In genomic region chr19:30606114-30607050, GRCh38 we compare ENCODE assay signal across 21 cellular contexts.
DNase-seq lines count a peak whose midpoint lies in the region; ATAC-seq, FAIRE-seq and TF ChIP-seq lines count a peak whose summit lies in the region.
"Had no signal": no experiment of that assay in that cellular context is flagged by ENCODE, and none has a peak within 500 bp of the region (broad histone marks: within the 10 kb centered on the region; RNA-seq: fewer than 3 reads in every experiment).

No MANE protein-coding gene starts in this region.

- CTCF ChIA-PET in A549 (lab: Yijun Ruan, JAX) (interaction anchor here (1.4 to 2.5 kb wide), 2 partner anchors 60 to 63 kb away, joined by 4 to 13 read pairs; no protein-coding TSS in a partner anchor), H1 (lab: Charles Lee; ENCODE audit: partially characterized antibody) (interaction anchor here (1.0 kb wide), 1 partner anchor 19 kb away, joined by 3 read pairs; no protein-coding TSS in a partner anchor)

- H3K4me2 ChIP-seq in A549 (no peak overlapping the region), H1 (ENCODE audit: insufficient read depth in 1 of 2, low read depth in 2 of 2, low read length in 2 of 2) (no peak overlapping the region), mesendoderm (ENCODE audit: low read length) (no peak overlapping the region)

- no peak overlapping the region for H3K4me3 Mint-ChIP-seq in osteocyte (ENCODE audit: unreplicated experiment)
- H3K4me3 Mint-ChIP-seq: CD4-positive, alpha-beta T cell; HFFc6 had no signal

- no peak overlapping the region for H4K91ac ChIP-seq in H1 (replicated peaks; ENCODE audit: insufficient read length, low read length)

- H2AFZ ChIP-seq in H1 (ENCODE audit: low read length) = peak overlapping the region; percentile 28; the same call in 1 of the 2 replicates
- H2AFZ ChIP-seq: GM23248 had no signal

- WGBS in A549 (ENCODE audit: missing lambda C conversion rate) = 3% methylated on average over 8 of the region's 8 CpGs
- 79% methylated on average over 8 of the region's 8 CpGs; no CpG with 5 or more reads in 1 of the 2 experiments for WGBS in H1 (ENCODE audit: extremely low coverage in 1 of 2, insufficient coverage in 1 of 2, insufficient read length in 1 of 2, insufficient replicate concordance in 2 of 2, low coverage in 1 of 2, low lambda C conversion rate in 2 of 2, missing lambda C conversion rate in 1 of 2), 2 experiments
- WGBS in mesendoderm (ENCODE audit: extremely low coverage, insufficient coverage, low lambda C conversion rate) = no CpG with 5 or more reads among the region's 8 CpGs

- H3K18ac ChIP-seq in H1 (ENCODE audit: extremely low read depth, low read length) (no peak overlapping the region), mesendoderm (ENCODE audit: low read length) (no peak overlapping the region)

- H2BK15ac ChIP-seq in H1 (ENCODE audit: low read length) (peak overlapping the region; percentile 66), mesendoderm (replicated peaks; ENCODE audit: low read depth) (no peak overlapping the region)

- H3K4ac ChIP-seq in H1 (replicated peaks; ENCODE audit: insufficient read length, low read depth, low read length) (no peak overlapping the region), mesendoderm (ENCODE audit: low read depth, low read length) (no peak overlapping the region)

- TF ChIP-seq POLR2A in A549 (IDR thresholded peaks at IDR 0.05; ENCODE audit: low read length) (no peak), H1 (IDR thresholded peaks at IDR 0.05; ENCODE audit: control extremely low read depth in 1 of 2, low read depth in 2 of 2, low read length in 2 of 2) (no peak)

- H2BK20ac ChIP-seq in H1 (ENCODE audit: low read length) = no peak overlapping the region

- no peak overlapping the region for H3K9ac ChIP-seq in H1 (replicated peaks in 1 of 4; ENCODE audit: extremely low read depth in 1 of 4, low read depth in 3 of 4, low read length in 3 of 4)
- no peak overlapping the region for H3K9ac ChIP-seq in mesendoderm (ENCODE audit: low read length)
- H3K9ac ChIP-seq: GM23248 had no signal

- no peaks in the 10 kb centered on the region for H3K79me2 ChIP-seq in H1 (ENCODE audit: control insufficient read depth in 1 of 2, insufficient read depth in 2 of 2, low read length in 2 of 2)
- H3K79me2 ChIP-seq in mesendoderm (ENCODE audit: control insufficient read depth, insufficient read depth, low read length) = no peaks in the 10 kb centered on the region

- FAIRE-seq in A549 (lab: Jason Lieb, UNC) = peak; percentile 23
- FAIRE-seq in TTC549 (lab: Jason Lieb, UNC) = peak; percentile 36
- no peak for FAIRE-seq in H1 (lab: Jason Lieb, UNC)
- FAIRE-seq: D721Med, GM12892, GM18507 had no signal

- no peaks in the 10 kb centered on the region for H4K20me1 ChIP-seq in H1 (replicated peaks in 1 of 2; ENCODE audit: control insufficient read depth in 1 of 2, insufficient read depth in 2 of 2, low read length in 2 of 2)

- POLR2A ChIA-PET in A549 (lab: Yijun Ruan, JAX) (no interaction called here), H1 (lab: Charles Lee; ENCODE audit: partially characterized antibody) (no interaction called here)

- TF ChIP-seq CTCF in A549 (IDR thresholded peaks at IDR 0.05) = no peak
- no peak for TF ChIP-seq CTCF in H1 (IDR thresholded peaks at IDR 0.05; ENCODE audit: control extremely low read depth in 1 of 3, insufficient read depth in 1 of 3, low read depth in 1 of 3, low read length in 3 of 3)
- TF ChIP-seq CTCF in osteocyte (IDR thresholded peaks at IDR 0.05) = no peak

- H3K4me1 ChIP-seq in A549 (no peaks in the 10 kb centered on the region), H1 (replicated peaks in 1 of 4; ENCODE audit: control insufficient read depth in 3 of 4, insufficient read depth in 4 of 4, low read length in 3 of 4) (no peaks in the 10 kb centered on the region), mesendoderm (ENCODE audit: control insufficient read depth, low read depth, low read length) (no peaks in the 10 kb centered on the region)
- H3K4me1 ChIP-seq: Caco-2 had no signal

- no peak overlapping the region for H3K4me3 ChIP-seq in A549
- H3K4me3 ChIP-seq in H1 (ENCODE audit: extremely low read depth in 1 of 4, insufficient read depth in 2 of 4, low read depth in 3 of 4, low read length in 4 of 4) = no peak overlapping the region
- H3K4me3 ChIP-seq in mesendoderm (ENCODE audit: low read length) = no peak overlapping the region
- H3K4me3 ChIP-seq: GM23248 had no signal

- no peaks in the 10 kb centered on the region for H3K9me3 ChIP-seq in A549
- H3K9me3 ChIP-seq in H1 (ENCODE audit: insufficient read depth in 2 of 2, low read depth in 1 of 2, low read length in 1 of 2) = no peaks in the 10 kb centered on the region
- H3K9me3 ChIP-seq: Caco-2 had no signal

- H3K79me1 ChIP-seq in H1 (ENCODE audit: low read depth, low read length) (no peaks in the 10 kb centered on the region), mesendoderm (ENCODE audit: low read length) (no peaks in the 10 kb centered on the region)

- peaks cover 13% of the 10 kb centered on the region for H3K9me3 Mint-ChIP-seq in osteocyte (ENCODE audit: unreplicated experiment)
- H3K9me3 Mint-ChIP-seq: CD4-positive, alpha-beta T cell had no signal

- no peaks in the 10 kb centered on the region for H3K36me3 Mint-ChIP-seq in osteocyte (ENCODE audit: unreplicated experiment)

- H3K23ac ChIP-seq in H1 (ENCODE audit: insufficient read length) (no peak overlapping the region), mesendoderm (ENCODE audit: low read length) (no peak overlapping the region)

- H3K27me3 Mint-ChIP-seq in osteocyte (ENCODE audit: unreplicated experiment) = no peaks in the 10 kb centered on the region

- H3K4me1 Mint-ChIP-seq in osteocyte (ENCODE audit: unreplicated experiment) = no peaks in the 10 kb centered on the region

- H2AK5ac ChIP-seq in H1 (ENCODE audit: low read depth, low read length) (no peak overlapping the region), mesendoderm (ENCODE audit: low read length) (no peak overlapping the region)

- no peaks in the 10 kb centered on the region for H3K27me3 ChIP-seq in H1 (replicated peaks in 1 of 4; ENCODE audit: control insufficient read depth in 3 of 4, extremely low read depth in 1 of 4, insufficient read depth in 3 of 4, low read length in 3 of 4)
- H3K27me3 ChIP-seq in mesendoderm (ENCODE audit: insufficient read depth, low read length, poor library complexity) = no peaks in the 10 kb centered on the region

- H4K5ac ChIP-seq in H1 (ENCODE audit: insufficient read length, low read depth, low read length) (no peak overlapping the region), mesendoderm (ENCODE audit: low read length) (no peak overlapping the region)

- H3K23me2 ChIP-seq in H1 (ENCODE audit: low read depth, low read length) = peaks cover 5% of the 10 kb centered on the region; the same call in 1 of the 2 replicates

- TF ChIP-seq RAD21 in A549 (conservative IDR thresholded peaks at IDR 0.05 in 1 of 2, IDR thresholded peaks at IDR 0.05 in 1 of 2) = no peak
- no peak for TF ChIP-seq RAD21 in H1 (IDR thresholded peaks at IDR 0.05 in 1 of 2, conservative IDR thresholded peaks at IDR 0.05 in 1 of 2; ENCODE audit: low read depth in 2 of 2, low read length in 2 of 2)

- no peak overlapping the region for H2BK12ac ChIP-seq in H1 (ENCODE audit: low read depth, low read length)

- H4K8ac ChIP-seq in H1 (ENCODE audit: extremely low read depth, insufficient read depth, low read length) (no peak overlapping the region), mesendoderm (ENCODE audit: low read depth, low read length) (no peak overlapping the region)

- no peak for ATAC-seq in A549
- ATAC-seq: HCT116 had no signal

- TF ChIP-seq EP300 in A549 (IDR thresholded peaks at IDR 0.05) (no peak), H1 (IDR thresholded peaks at IDR 0.05; ENCODE audit: borderline replicate concordance in 1 of 2, low read depth in 2 of 2, low read length in 2 of 2) (no peak)

- H2BK120ac ChIP-seq in H1 (replicated peaks; ENCODE audit: low read depth, low read length) (no peak overlapping the region), mesendoderm (ENCODE audit: low read depth, low read length) (no peak overlapping the region)

- no peak overlapping the region for H3K27ac Mint-ChIP-seq in osteocyte (ENCODE audit: unreplicated experiment)
- H3K27ac Mint-ChIP-seq: CD4-positive, alpha-beta T cell; HFFc6 had no signal

- DNase-seq in A549 (ENCODE audit: low read depth in 1 of 2, low spot score in 1 of 2) (no peak), H1 (ENCODE audit: low read depth in 1 of 2, low spot score in 2 of 2) (peak in 1 of 2 experiments; percentile 33), osteocyte (ENCODE audit: extremely low spot score, unreplicated experiment) (peak; percentile 65), mesendoderm (no peak)
- DNase-seq in stimulated activated CD4-positive, alpha-beta T cell treated with anti-CD3 and anti-CD28 coated beads, Interleukin-2, amount 100 ng/mL, for 24 hours = no peak
- no peak for DNase-seq in activated CD4-positive, alpha-beta T cell treated with anti-CD3 and anti-CD28 coated beads for 48 hours
- DNase-seq: AML-193; Caco-2; CD4-positive, alpha-beta T cell; GDM1; GM23248; H7; HFFc6; IMR-90 had no signal

- H2BK5ac ChIP-seq in H1 (ENCODE audit: low read depth, low read length) = no peak overlapping the region
- H2BK5ac ChIP-seq in mesendoderm (ENCODE audit: low read length) = no peak overlapping the region

- no peak overlapping the region for H3K14ac ChIP-seq in H1 (ENCODE audit: insufficient read length)

- H3K27ac ChIP-seq in A549 (no peak overlapping the region), H1 (ENCODE audit: low read depth, low read length) (no peak overlapping the region), mesendoderm (ENCODE audit: low read depth, low read length) (no peak overlapping the region)
- H3K27ac ChIP-seq: C4-2B, GM23248, HL-60 had no signal

- H3K56ac ChIP-seq in H1 (replicated peaks; ENCODE audit: insufficient read length, low read depth, low read length) (no peak overlapping the region), mesendoderm (ENCODE audit: low read length) (no peak overlapping the region)

- no peaks in the 10 kb centered on the region for H3K36me3 ChIP-seq in H1 (ENCODE audit: control insufficient read depth in 2 of 4, insufficient read depth in 4 of 4, low read length in 3 of 4)
- no peaks in the 10 kb centered on the region for H3K36me3 ChIP-seq in mesendoderm (ENCODE audit: control insufficient read depth, insufficient read depth, low read length)

TF ChIP-seq in A549, 52 proteins besides CTCF, POLR2A, EP300 and RAD21:
- TF ChIP-seq SMC3 (IDR thresholded peaks at IDR 0.05) (no peak), ZFP36 (IDR thresholded peaks at IDR 0.05; ENCODE audit: borderline replicate concordance, partially characterized antibody) (no peak)

TF ChIP-seq in H1, 55 proteins besides CTCF, POLR2A, EP300 and RAD21 (continues in another document):
- TF ChIP-seq CBX5 (IDR thresholded peaks at IDR 0.05; ENCODE audit: low read depth, low read length) (no peak), JUND (IDR thresholded peaks at IDR 0.05; ENCODE audit: low read length) (no peak), ZNF274 (IDR thresholded peaks at IDR 0.05; ENCODE audit: borderline replicate concordance, extremely low read depth, low read length) (no peak), CBX8 (IDR thresholded peaks at IDR 0.05; ENCODE audit: borderline replicate concordance, low read depth, low read length) (no peak), SP1 (IDR thresholded peaks at IDR 0.05; ENCODE audit: low read depth, low read length) (no peak), NRF1 (IDR thresholded peaks at IDR 0.05; ENCODE audit: low read depth, low read length) (no peak)
